ENCODE assay signal across 22 cellular contexts in genomic region chr11:134339756-134340155, GRCh38.
"Had no signal": no experiment of that assay in that cellular context is flagged by ENCODE, and none has a peak within 500 bp of the region (broad histone marks: within the 10 kb centered on the region; RNA-seq: fewer than 3 reads in every experiment).

No MANE protein-coding gene starts in this region.

- ATAC-seq: activated CD8-positive, alpha-beta T cell treated with anti-CD3 and anti-CD28 coated beads, Interleukin-2, amount 10 ng/mL, durations not matched to agents 7 days and 5 days; gastroesophageal sphincter; heart left ventricle; left lobe of liver; stimulated activated naive CD8-positive, alpha-beta T cell treated with anti-CD3 and anti-CD28 coated beads, Interleukin-15, Interleukin-2, amounts not matched to agents 100 U/mL and 50 U/mL, for 24 hours; T-cell had no signal

- H3K4me2 ChIP-seq: neural progenitor cell had no signal

- H3K4me3 Mint-ChIP-seq: activated CD4-positive, alpha-beta T cell treated with anti-CD3 and anti-CD28 coated beads, Interleukin-2, amount 10 ng/mL, durations not matched to agents 7 days and 5 days; activated CD8-positive, alpha-beta T cell treated with anti-CD3 and anti-CD28 coated beads, Interleukin-2, amount 10 ng/mL, durations not matched to agents 7 days and 5 days; activated naive CD8-positive, alpha-beta T cell treated with anti-CD3 and anti-CD28 coated beads, Interleukin-2, amount 10 ng/mL, durations not matched to agents 7 days and 5 days; activated T-cell treated with anti-CD3 and anti-CD28 coated beads, Interleukin-2, amount 50 U/mL, for 24 hours; neural progenitor cell; T-cell had no signal

- H3K36me3 Mint-ChIP-seq: activated naive CD8-positive, alpha-beta T cell treated with anti-CD3 and anti-CD28 coated beads, Interleukin-2, amount 10 ng/mL, durations not matched to agents 7 days and 5 days; T-cell had no signal

- DNase-seq: activated CD4-positive, alpha-beta T cell treated with anti-CD3 and anti-CD28 coated beads, Interleukin-2, amount 10 ng/mL, durations not matched to agents 7 days and 5 days; activated CD4-positive, CD25-positive, alpha-beta regulatory T cell; activated CD8-positive, alpha-beta T cell treated with anti-CD3 and anti-CD28 coated beads, Interleukin-2, amount 10 ng/mL, durations not matched to agents 7 days and 5 days; activated naive CD4-positive, alpha-beta T cell treated with Interleukin-2 at 50 U/mL for 16 hours; activated naive CD8-positive, alpha-beta T cell treated with anti-CD3 and anti-CD28 coated beads, Interleukin-2, amount 10 ng/mL, durations not matched to agents 7 days and 5 days; activated T-cell treated with anti-CD3 and anti-CD28 coated beads, Interleukin-2, amount 50 U/mL, for 24 hours; amygdala; central memory CD4-positive, alpha-beta T cell; erythroblast; heart left ventricle; midbrain; stimulated activated CD4-positive, alpha-beta T cell treated with anti-CD3 and anti-CD28 coated beads, Interleukin-2, amount 100 ng/mL, for 24 hours; stimulated activated naive CD8-positive, alpha-beta T cell treated with anti-CD3 and anti-CD28 coated beads, Interleukin-15, Interleukin-2, amounts not matched to agents 100 U/mL and 50 U/mL, for 24 hours; substantia nigra; T-cell; tibial artery had no signal

- H3K27ac Mint-ChIP-seq: activated CD4-positive, alpha-beta T cell treated with anti-CD3 and anti-CD28 coated beads, Interleukin-2, amount 10 ng/mL, durations not matched to agents 7 days and 5 days; activated CD8-positive, alpha-beta T cell treated with anti-CD3 and anti-CD28 coated beads, Interleukin-2, amount 10 ng/mL, durations not matched to agents 7 days and 5 days; activated naive CD8-positive, alpha-beta T cell treated with anti-CD3 and anti-CD28 coated beads, Interleukin-2, amount 10 ng/mL, durations not matched to agents 7 days and 5 days; activated T-cell treated with anti-CD3 and anti-CD28 coated beads, Interleukin-2, amount 50 U/mL, for 24 hours; activated T-helper 2 cell treated with anti-CD3 and anti-CD28 coated beads, Interferon-gamma antibody, Interleukin-2, Interleukin-4, amounts not matched to agents 10 μg/mL and 5 μg/mL and 100 μg/mL, durations not matched to agents 14 hours and 24 hours and 36 hours; neural progenitor cell; progenitor cell of endocrine pancreas; T-cell had no signal

- H3K4me3 ChIP-seq: gastroesophageal sphincter, heart left ventricle, neural progenitor cell, tibial artery, vagina had no signal

- H3K36me3 ChIP-seq: gastroesophageal sphincter, heart left ventricle, neural progenitor cell, tibial artery, vagina had no signal

- H3K27me3 Mint-ChIP-seq: activated CD4-positive, alpha-beta T cell treated with anti-CD3 and anti-CD28 coated beads, Interleukin-2, amount 10 ng/mL, durations not matched to agents 7 days and 5 days; activated naive CD8-positive, alpha-beta T cell treated with anti-CD3 and anti-CD28 coated beads, Interleukin-2, amount 10 ng/mL, durations not matched to agents 7 days and 5 days; activated T-cell treated with anti-CD3 and anti-CD28 coated beads, Interleukin-2, amount 50 U/mL, for 24 hours had no signal

- H3K4me1 Mint-ChIP-seq: activated CD4-positive, alpha-beta T cell treated with anti-CD3 and anti-CD28 coated beads, Interleukin-2, amount 10 ng/mL, durations not matched to agents 7 days and 5 days; activated naive CD8-positive, alpha-beta T cell treated with anti-CD3 and anti-CD28 coated beads, Interleukin-2, amount 10 ng/mL, durations not matched to agents 7 days and 5 days; T-cell had no signal

- H3K27me3 ChIP-seq: tibial artery, vagina had no signal

- H3K9me3 Mint-ChIP-seq: activated CD4-positive, alpha-beta T cell treated with anti-CD3 and anti-CD28 coated beads, Interleukin-2, amount 10 ng/mL, durations not matched to agents 7 days and 5 days; activated naive CD8-positive, alpha-beta T cell treated with anti-CD3 and anti-CD28 coated beads, Interleukin-2, amount 10 ng/mL, durations not matched to agents 7 days and 5 days; activated T-cell treated with anti-CD3 and anti-CD28 coated beads, Interleukin-2, amount 50 U/mL, for 24 hours; activated T-helper 2 cell treated with anti-CD3 and anti-CD28 coated beads, Interferon-gamma antibody, Interleukin-2, Interleukin-4, amounts not matched to agents 10 μg/mL and 5 μg/mL and 100 μg/mL, durations not matched to agents 14 hours and 24 hours and 36 hours; neural progenitor cell; T-cell had no signal

- H3K9ac ChIP-seq: neural progenitor cell had no signal

- H3K27ac ChIP-seq: gastroesophageal sphincter, heart left ventricle, neural progenitor cell, tibial artery, vagina had no signal

- H3K4me1 ChIP-seq: gastroesophageal sphincter, heart left ventricle, neural progenitor cell, tibial artery, vagina had no signal

- H3K9me3 ChIP-seq: gastroesophageal sphincter, heart left ventricle, tibial artery, vagina had no signal
